ENCODE assay signal across 8 cellular contexts in the genomic region with DNA sequence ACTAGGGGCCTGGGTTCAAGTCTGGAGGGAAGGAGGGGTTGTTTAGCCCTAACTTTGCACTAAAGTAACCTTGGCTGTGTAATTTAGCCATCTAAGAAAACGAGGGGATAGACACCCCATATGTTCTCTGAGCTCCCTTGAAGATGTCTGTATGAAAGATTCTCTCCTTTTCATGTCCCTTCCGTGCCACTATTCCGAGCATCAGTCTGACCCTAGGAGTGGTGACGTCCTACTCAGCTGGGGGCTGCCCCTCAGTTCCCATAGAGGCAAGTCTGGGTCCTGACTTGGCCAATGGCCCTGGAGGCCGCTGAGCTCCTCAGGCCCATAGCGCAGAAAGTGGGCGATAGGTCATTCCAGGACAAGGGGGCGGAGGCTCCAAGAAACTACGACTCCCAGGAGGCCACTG. TPM values are rescaled to one million over a fixed set of nuclear protein-coding genes. Genes with fewer than 3 reads are reported as not detected.
DNase-seq lines count a peak whose midpoint lies in the region; ATAC-seq and TF ChIP-seq lines count a peak whose summit lies in the region.

No MANE protein-coding gene starts in this region.

- peak overlapping the region; percentile 87 for H3K4me3 Mint-ChIP-seq in activated naive CD4-positive, alpha-beta T cell treated with anti-CD3 and anti-CD28 coated beads, Interleukin-2, amount 10 ng/mL, durations not matched to agents 7 days and 5 days
- peak overlapping the region; percentile 98 for H3K4me3 Mint-ChIP-seq in memory B cell

- CTCF ChIA-PET in activated naive CD4-positive, alpha-beta T cell treated with anti-CD3 and anti-CD28 coated beads, Interleukin-2, amount 10 ng/mL, durations not matched to agents 7 days and 5 days (lab: Charles Lee) = no interaction called here

- peaks cover 14% of the 10 kb centered on the region for H3K27me3 Mint-ChIP-seq in activated naive CD4-positive, alpha-beta T cell treated with anti-CD3 and anti-CD28 coated beads, Interleukin-2, amount 10 ng/mL, durations not matched to agents 7 days and 5 days
- peaks cover under 1% of the 10 kb centered on the region for H3K27me3 Mint-ChIP-seq in memory B cell

- H3K36me3 Mint-ChIP-seq in activated naive CD4-positive, alpha-beta T cell treated with anti-CD3 and anti-CD28 coated beads, Interleukin-2, amount 10 ng/mL, durations not matched to agents 7 days and 5 days = peaks cover 4% of the 10 kb centered on the region
- peaks cover 5% of the 10 kb centered on the region for H3K36me3 Mint-ChIP-seq in memory B cell

- H3K4me1 ChIP-seq in body of pancreas = peaks cover 31% of the 10 kb centered on the region
- peaks cover 7% of the 10 kb centered on the region for H3K4me1 ChIP-seq in upper lobe of right lung

- H3K9me3 ChIP-seq in body of pancreas (no peaks in the 10 kb centered on the region), upper lobe of right lung (no peaks in the 10 kb centered on the region)

- peaks cover 37% of the 10 kb centered on the region for H3K4me1 Mint-ChIP-seq in activated naive CD4-positive, alpha-beta T cell treated with anti-CD3 and anti-CD28 coated beads, Interleukin-2, amount 10 ng/mL, durations not matched to agents 7 days and 5 days
- H3K4me1 Mint-ChIP-seq in memory B cell = peaks cover 16% of the 10 kb centered on the region

- TF ChIP-seq CTCF in body of pancreas (IDR thresholded peaks at IDR 0.05) = no peak
- TF ChIP-seq CTCF in upper lobe of right lung (IDR thresholded peaks at IDR 0.05) = no peak

- H3K4me3 ChIP-seq in body of pancreas = no peak overlapping the region
- H3K4me3 ChIP-seq in upper lobe of right lung = peak overlapping the region; percentile 93

- 28 to 52% methylated on average over 5 to 9 of the region's 9 CpGs for WGBS in body of pancreas, 2 donors

- no peak for TF ChIP-seq POLR2A in body of pancreas (IDR thresholded peaks at IDR 0.05)

- H3K27me3 ChIP-seq in body of pancreas (no peaks in the 10 kb centered on the region), upper lobe of right lung (no peaks in the 10 kb centered on the region)

- ATAC-seq in body of pancreas (no peak), memory B cell (ENCODE audit: low read depth) (no peak), upper lobe of right lung (no peak), GM21367 (IDR thresholded peaks at IDR 0.05; ENCODE audit: unreplicated experiment) (no peak)

- no peak for DNase-seq in activated naive CD4-positive, alpha-beta T cell treated with anti-CD3 and anti-CD28 coated beads, Interleukin-2, amount 10 ng/mL, durations not matched to agents 7 days and 5 days
- no peak for DNase-seq in activated naive CD4-positive, alpha-beta T cell treated with anti-CD3 and anti-CD28 coated beads, Interleukin-2, amount 50 U/mL, for 16 hours
- DNase-seq in body of pancreas (no peak), memory B cell (ENCODE audit: low spot score in 2 of 2) (no peak), upper lobe of right lung (no peak), GF-D8 (lab: John Stamatoyannopoulos, UW) (no peak), globus pallidus (ENCODE audit: low spot score) (no peak)

- intact Hi-C loops in body of pancreas (cut with DNase I) (loop anchor here (5.0 kb wide), 1 partner anchor 219 kb away; a partner anchor contains a TSS), upper lobe of right lung (cut with DNase I) (no loop called here)

- H3K27ac ChIP-seq in body of pancreas (peak overlapping the region; percentile 63 to 97 (median 88)), upper lobe of right lung (peak overlapping the region; percentile 72)

- H3K36me3 ChIP-seq in body of pancreas (replicated peaks in 1 of 2; ENCODE audit: insufficient read depth in 1 of 2, low read depth in 2 of 2) (no peaks in the 10 kb centered on the region), upper lobe of right lung (no peaks in the 10 kb centered on the region)

- no peaks in the 10 kb centered on the region for H3K9me3 Mint-ChIP-seq in activated naive CD4-positive, alpha-beta T cell treated with anti-CD3 and anti-CD28 coated beads, Interleukin-2, amount 10 ng/mL, durations not matched to agents 7 days and 5 days
- peaks cover 2% of the 10 kb centered on the region for H3K9me3 Mint-ChIP-seq in memory B cell

- H3K27ac Mint-ChIP-seq in activated naive CD4-positive, alpha-beta T cell treated with anti-CD3 and anti-CD28 coated beads, Interleukin-2, amount 10 ng/mL, durations not matched to agents 7 days and 5 days = peak overlapping the region; percentile 96
- H3K27ac Mint-ChIP-seq in memory B cell = peak overlapping the region; percentile 95

RNA-seq across cellular contexts. Expression of a gene that starts 0.8 kb away (rescaled TPM):
- total RNA-seq in body of pancreas = 10 to 100 TPM; 25.7 to 31.9 TPM
- total RNA-seq in upper lobe of right lung = 13.1 TPM
